ENCODE assay signal across 15 cellular contexts in the genomic region with DNA sequence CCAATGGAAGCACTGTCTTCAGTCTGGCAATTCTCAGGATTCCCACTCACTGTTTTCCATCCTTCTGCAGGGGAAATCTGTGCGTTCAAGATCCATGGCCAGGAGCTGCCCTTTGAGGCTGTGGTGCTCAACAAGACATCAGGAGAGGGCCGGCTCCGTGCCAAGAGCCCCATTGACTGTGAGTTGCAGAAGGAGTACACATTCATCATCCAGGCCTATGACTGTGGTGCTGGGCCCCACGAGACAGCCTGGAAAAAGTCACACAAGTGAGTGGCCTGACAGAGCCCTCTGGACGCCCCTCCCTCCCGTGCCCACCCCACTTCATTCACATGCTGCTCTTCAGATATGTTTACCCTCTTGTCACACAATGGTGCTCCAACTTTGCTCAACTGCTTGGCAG.
"Had no signal": no experiment of that assay in that cellular context is flagged by ENCODE, and none has a peak within 500 bp of the region (broad histone marks: within the 10 kb centered on the region; RNA-seq: fewer than 3 reads in every experiment).

No MANE protein-coding gene starts in this region.

- H3K9me3 ChIP-seq: ascending aorta, gastrocnemius medialis, uterus had no signal

- DNase-seq: activated CD4-positive, alpha-beta T cell treated with anti-CD3 and anti-CD28 coated beads for 1 hour; activated CD8-positive, alpha-beta memory T cell treated with anti-CD3 and anti-CD28 coated beads for 24 hours; activated CD8-positive, alpha-beta memory T cell treated with anti-CD3 and anti-CD28 coated beads, Interleukin-2, amount 50 U/mL, for 48 hours; activated effector memory CD4-positive, alpha-beta T cell treated with anti-CD3 and anti-CD28 coated beads, Interleukin-2, amount 50 U/mL, for 16 hours; activated naive CD4-positive, alpha-beta T cell treated with anti-CD3 and anti-CD28 coated beads, Interleukin-2, amount 50 U/mL, for 16 hours; activated T-cell treated with anti-CD3 and anti-CD28 coated beads, Interleukin-2, amount 50 U/mL, for 72 hours; cerebellar nuclear complex; cortex of kidney; gastrocnemius medialis; kidney; retina; stimulated activated naive B cell treated with anti-CD40 and anti-IgM and Interleukin-4, amounts not matched to agents 10 μg/mL and 1 μg/mL and 100 μg/mL, for 72 hours; uterus; WERI-Rb-1 had no signal

- H3K27me3 ChIP-seq: ascending aorta, gastrocnemius medialis, uterus had no signal

- H3K36me3 ChIP-seq: ascending aorta, gastrocnemius medialis, uterus, WERI-Rb-1 had no signal

- H3K4me3 ChIP-seq: ascending aorta, gastrocnemius medialis, uterus had no signal

- H3K4me1 ChIP-seq: ascending aorta, gastrocnemius medialis, uterus had no signal

- H3K27ac ChIP-seq: ascending aorta, gastrocnemius medialis, uterus, WERI-Rb-1 had no signal
